Comparison of ENCODE assay signal across 8 cellular contexts in the genomic region with DNA sequence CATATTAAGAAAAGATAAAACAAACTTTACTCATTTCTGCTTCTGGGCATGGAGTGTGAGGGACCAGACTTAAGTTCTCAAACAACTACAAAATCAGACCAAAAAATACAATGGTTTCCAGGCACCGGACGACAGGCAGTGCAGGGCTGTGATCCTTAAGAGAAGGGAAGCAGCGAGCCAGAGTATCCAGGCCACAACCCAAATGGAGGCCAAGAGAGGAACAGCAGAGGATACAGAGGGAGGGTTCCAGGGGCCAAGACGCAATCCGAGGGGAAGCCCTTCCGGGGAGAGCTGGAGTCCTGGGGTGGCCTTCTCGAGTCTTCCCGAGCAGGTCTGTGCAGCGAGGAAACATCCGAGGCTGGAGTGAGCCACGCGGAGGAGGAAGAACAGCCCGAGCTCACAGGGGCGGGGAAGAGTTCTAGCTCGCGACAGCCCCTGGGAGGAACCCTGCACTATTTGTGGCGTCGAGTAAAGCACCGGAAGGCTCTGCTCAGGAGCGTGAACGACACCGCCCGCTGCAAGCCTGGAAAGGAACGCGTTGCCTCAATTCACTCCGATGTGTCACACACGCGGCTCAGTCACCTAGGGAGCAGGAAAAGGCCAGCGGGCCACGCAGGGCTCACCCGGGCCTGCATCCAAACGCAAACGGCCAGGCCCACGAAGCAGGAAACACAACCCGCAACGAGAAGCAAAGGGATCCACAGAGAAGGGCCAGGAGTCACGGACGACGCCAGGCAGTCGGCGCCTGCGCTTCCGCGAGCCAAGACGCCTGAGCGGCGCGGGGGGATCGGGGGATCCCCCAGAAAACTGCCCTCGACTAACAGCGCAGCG. TPM values are rescaled to one million over a fixed set of nuclear protein-coding genes. Genes with fewer than 3 reads are reported as not detected.
A peak's percentile ranks its signal among the peaks of the same experiment; 100 is the strongest.
DNase-seq lines count a peak whose midpoint lies in the region; FAIRE-seq and TF ChIP-seq lines count a peak whose summit lies in the region.

No MANE protein-coding gene starts in this region.

- peak overlapping the region; percentile 66 for H4K8ac ChIP-seq in mesendoderm (ENCODE audit: low read depth, low read length)

- peak overlapping the region; percentile 81 for H3K56ac ChIP-seq in mesendoderm (ENCODE audit: low read length)

- H2AK5ac ChIP-seq in mesendoderm (ENCODE audit: low read length) = peak overlapping the region; percentile 82

- H3K4ac ChIP-seq in mesendoderm (ENCODE audit: low read depth, low read length) = no peak overlapping the region

- TF ChIP-seq CTCF in MM.1S (IDR thresholded peaks at IDR 0.05; ENCODE audit: low read length) (no peak), choroid plexus epithelial cell (conservative IDR thresholded peaks at IDR 0.05; ENCODE audit: low read depth, low read length) (no peak)

- H2BK15ac ChIP-seq in mesendoderm (replicated peaks; ENCODE audit: low read depth) = no peak overlapping the region

- H3F3A ChIP-seq in MM.1S (ENCODE audit: insufficient read depth, low read length) = peaks cover 8% of the 10 kb centered on the region; the same call in 1 of the 2 replicates

- H4K5ac ChIP-seq in mesendoderm (ENCODE audit: low read length) = peak overlapping the region; percentile 39

- DNase-seq in GM12891 (ENCODE audit: insufficient read length, low spot score) (no peak), MM.1S (no peak), choroid plexus epithelial cell (ENCODE audit: low read depth) (peak; percentile 12), mesendoderm (no peak), GM19238 (ENCODE audit: insufficient read length, low spot score) (no peak), OCI-M1 (lab: John Stamatoyannopoulos, UW) (no peak), NCI-H2107 (lab: John Stamatoyannopoulos, UW) (no peak)
- DNase-seq in stimulated activated CD8-positive, alpha-beta memory T cell treated with anti-CD3 and anti-CD28 coated beads, Interleukin-4, amount 100 ng/mL, for 48 hours = no peak

- H3K27me3 ChIP-seq in MM.1S (replicated peaks; ENCODE audit: insufficient read depth, low read length) = no peaks in the 10 kb centered on the region
- H3K27me3 ChIP-seq in mesendoderm (ENCODE audit: insufficient read depth, low read length, poor library complexity) = no peaks in the 10 kb centered on the region

- H3K4me1 ChIP-seq in MM.1S (ENCODE audit: low read length) (peaks cover 11% of the 10 kb centered on the region; the same call in 1 of the 2 replicates), mesendoderm (ENCODE audit: control insufficient read depth, low read depth, low read length) (peaks cover 3% of the 10 kb centered on the region)

- FAIRE-seq in GM12891 (lab: Jason Lieb, UNC) = peak; percentile 48

- H2BK120ac ChIP-seq in mesendoderm (ENCODE audit: low read depth, low read length) = no peak overlapping the region

- peak overlapping the region; percentile 24 for H3K23ac ChIP-seq in mesendoderm (ENCODE audit: low read length)

- TF ChIP-seq POLR2A in GM12891 (IDR thresholded peaks at IDR 0.05; ENCODE audit: low read depth, low read length) = no peak

- peak overlapping the region; percentile 86 for H3K4me2 ChIP-seq in MM.1S (ENCODE audit: low read depth, low read length)
- peak overlapping the region; percentile 77 for H3K4me2 ChIP-seq in mesendoderm (ENCODE audit: low read length)

- no CpG with 5 or more reads among the region's 52 CpGs for WGBS in mesendoderm (ENCODE audit: extremely low coverage, insufficient coverage, low lambda C conversion rate)

- peak overlapping the region; percentile 86 for H2AFZ ChIP-seq in MM.1S (ENCODE audit: low read length)

- H3K27ac ChIP-seq in MM.1S (ENCODE audit: low read length) (no peak overlapping the region), mesendoderm (ENCODE audit: low read depth, low read length) (no peak overlapping the region)

- no peak overlapping the region for H2BK5ac ChIP-seq in mesendoderm (ENCODE audit: low read length)

- H3K79me1 ChIP-seq in mesendoderm (ENCODE audit: low read length) = peaks cover 9% of the 10 kb centered on the region

- H3K9me2 ChIP-seq in MM.1S (replicated peaks; ENCODE audit: insufficient read depth, low read length) = no peaks in the 10 kb centered on the region

- H3K9me3 ChIP-seq in MM.1S (replicated peaks; ENCODE audit: insufficient read depth, low read length) = no peaks in the 10 kb centered on the region

- H4K20me1 ChIP-seq in MM.1S (ENCODE audit: insufficient read depth, low read length) = no peaks in the 10 kb centered on the region

- H3K9ac ChIP-seq in MM.1S (ENCODE audit: low read length) (peak overlapping the region; percentile 42; the same call in 1 of the 2 replicates), mesendoderm (ENCODE audit: low read length) (peak overlapping the region; percentile 69)

- H3K18ac ChIP-seq in mesendoderm (ENCODE audit: low read length) = no peak overlapping the region

- peak overlapping the region; percentile 86 for H3K4me3 ChIP-seq in MM.1S (ENCODE audit: low read length)
- H3K4me3 ChIP-seq in choroid plexus epithelial cell (ENCODE audit: low read depth, low read length) = peak overlapping the region; percentile 83
- peak overlapping the region; percentile 26 for H3K4me3 ChIP-seq in mesendoderm (ENCODE audit: low read length)

- H3K36me3 ChIP-seq in MM.1S (replicated peaks; ENCODE audit: insufficient read depth, low read length) = no peaks in the 10 kb centered on the region
- no peaks in the 10 kb centered on the region for H3K36me3 ChIP-seq in mesendoderm (ENCODE audit: control insufficient read depth, insufficient read depth, low read length)

- no peaks in the 10 kb centered on the region for H3K79me2 ChIP-seq in MM.1S (ENCODE audit: low read length)
- H3K79me2 ChIP-seq in mesendoderm (ENCODE audit: control insufficient read depth, insufficient read depth, low read length) = no peaks in the 10 kb centered on the region

TF ChIP-seq in GM12891, 5 proteins besides CTCF, POLR2A, EP300 and RAD21:
- TF ChIP-seq POLR2AphosphoS5 (IDR thresholded peaks at IDR 0.05; ENCODE audit: low read depth, low read length) (no peak), PAX5 (IDR thresholded peaks at IDR 0.05; ENCODE audit: insufficient read depth, low read length, severe bottlenecking) (no peak), TAF1 (IDR thresholded peaks at IDR 0.05; ENCODE audit: low read depth, low read length) (no peak), SPI1 (IDR thresholded peaks at IDR 0.05; ENCODE audit: low read depth, low read length) (no peak), POU2F2 (IDR thresholded peaks at IDR 0.05; ENCODE audit: low read depth, low read length) (no peak)

RNA-seq across cellular contexts. Expression of gene RNF32, which starts 0.9 kb away (rescaled TPM):
- 4.1 TPM for polyA plus RNA-seq in GM12891 (2012; ENCODE audit: low read depth, missing spikeins)
- polyA plus RNA-seq in mesendoderm (2013, experiment 1 of 2) = 1.7 TPM
- 1.4 TPM for polyA plus RNA-seq in mesendoderm (2013, experiment 2 of 2)

Comparison
In these comparisons a context has a peak if more than half of its experiments do, and no peak if none do; other contexts are left out.
1. H3K4me3 ChIP-seq: peak in every context shown above with its lines; median percentile 86 in MM.1S; 83 in choroid plexus epithelial cell; 26 in mesendoderm.